1 cellular context compared by ENCODE assay signal in the genomic region with DNA sequence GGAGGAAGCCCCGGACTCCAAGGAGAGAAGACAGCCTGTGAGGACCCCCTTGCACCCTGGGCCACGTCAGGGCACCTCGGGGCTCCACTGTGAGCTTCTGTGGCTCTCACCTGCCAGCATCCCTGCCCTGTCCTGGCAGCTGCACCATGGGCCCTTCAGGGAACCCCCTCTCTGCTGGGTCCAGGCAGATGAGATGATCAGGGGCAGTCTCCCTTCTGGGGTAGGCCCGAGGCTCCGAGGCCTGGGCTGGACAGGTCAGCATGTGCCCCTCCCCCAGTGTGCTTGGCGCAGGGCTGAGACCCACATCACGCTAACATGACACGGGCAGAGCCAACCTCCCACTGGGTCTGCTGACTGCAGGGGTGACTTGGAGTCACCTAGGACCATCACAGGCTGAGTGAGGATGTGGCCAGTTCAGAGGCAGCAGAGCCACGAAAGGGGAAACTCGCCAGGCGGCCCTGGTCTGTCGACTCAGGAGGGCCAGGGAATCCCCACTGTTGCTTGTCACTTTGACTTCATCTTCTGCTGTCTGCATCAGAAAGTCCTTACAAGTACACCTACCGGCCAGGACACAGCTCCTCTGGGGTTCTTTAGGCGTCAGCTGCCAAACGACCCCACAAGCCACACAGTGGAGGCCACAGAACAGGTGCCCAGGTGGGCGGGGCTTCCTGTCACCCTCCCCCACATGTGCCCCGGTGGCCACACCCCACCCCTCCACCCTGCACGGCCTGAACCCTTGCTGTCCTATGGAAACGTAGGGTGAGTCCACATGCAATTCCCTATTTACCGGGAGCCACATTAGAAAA.
TF ChIP-seq lines count a peak whose summit lies in the region.

No MANE protein-coding gene starts in this region.

TF ChIP-seq in GM23338, 12 proteins besides CTCF, POLR2A, EP300 and RAD21 (continued from another document):
- no peak for TF ChIP-seq REST (IDR thresholded peaks at IDR 0.05; ENCODE audit: unreplicated experiment)
- no peak for TF ChIP-seq ETS1 (IDR thresholded peaks at IDR 0.05)
- no peak for TF ChIP-seq STAT1 (IDR thresholded peaks at IDR 0.05; ENCODE audit: unreplicated experiment)
- TF ChIP-seq ZNF331 (CRISPR knock-in tag; IDR thresholded peaks at IDR 0.05; ENCODE audit: low read depth): no peak
- no peak for TF ChIP-seq EZH2phosphoT487 (IDR thresholded peaks at IDR 0.05; ENCODE audit: unreplicated experiment)
- no peak for TF ChIP-seq CREB1 (CRISPR knock-in tag; IDR thresholded peaks at IDR 0.05; ENCODE audit: low read depth)
- TF ChIP-seq EZH2 (IDR thresholded peaks at IDR 0.05; ENCODE audit: low read depth, unreplicated experiment): no peak
- no peak for TF ChIP-seq NANOG (IDR thresholded peaks at IDR 0.05; ENCODE audit: borderline replicate concordance)
- no peak for TF ChIP-seq ZNF114 (CRISPR knock-in tag; IDR thresholded peaks at IDR 0.05)
- TF ChIP-seq ZNF462 (CRISPR knock-in tag; IDR thresholded peaks at IDR 0.05): no peak
